In the genomic region with DNA sequence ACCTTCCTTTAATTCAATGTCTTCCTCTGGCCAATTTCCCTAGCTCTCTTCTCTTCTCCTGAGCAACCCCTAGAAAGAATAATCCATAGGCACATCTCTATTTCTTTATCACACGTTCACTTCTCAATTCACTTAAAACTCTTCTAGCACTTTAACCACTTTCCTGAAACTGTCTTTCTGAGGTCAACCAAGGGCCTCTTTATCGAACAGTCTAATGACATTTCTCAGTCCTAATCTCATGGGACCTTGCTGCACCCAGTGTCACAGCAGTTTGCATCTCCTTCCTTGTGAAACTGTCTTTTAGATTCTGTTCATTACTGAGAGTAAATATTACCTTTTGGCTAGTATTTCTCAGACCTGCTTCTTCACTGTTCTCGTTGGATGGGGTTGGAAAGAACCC, we compare ENCODE assay signal across 13 cellular contexts.
DNase-seq lines count a peak whose midpoint lies in the region; ATAC-seq and TF ChIP-seq lines count a peak whose summit lies in the region.
"Had no signal": no experiment of that assay in that cellular context is flagged by ENCODE, and none has a peak within 500 bp of the region (broad histone marks: within the 10 kb centered on the region; RNA-seq: fewer than 3 reads in every experiment).

No MANE protein-coding gene starts in this region.

- H3K4me3 ChIP-seq in osteoblast (ENCODE audit: insufficient read depth, low read length) = no peak overlapping the region
- H3K4me3 ChIP-seq: skin epidermis had no signal

- H4K20me1 ChIP-seq in osteoblast (ENCODE audit: insufficient read depth, low read length) = no peaks in the 10 kb centered on the region

- no peak overlapping the region for H3K27ac Mint-ChIP-seq in activated T-cell treated with anti-CD3 and anti-CD28 coated beads, Interleukin-2, amount 50 U/mL, for 24 hours

- H3K4me1 ChIP-seq in osteoblast (ENCODE audit: insufficient read depth, low read length) = no peaks in the 10 kb centered on the region

- no peak for TF ChIP-seq CTCF in osteoblast (IDR thresholded peaks at IDR 0.05; ENCODE audit: extremely low read depth, low read depth, low read length)

- no peaks in the 10 kb centered on the region for H3K9me3 Mint-ChIP-seq in activated T-cell treated with anti-CD3 and anti-CD28 coated beads, Interleukin-2, amount 50 U/mL, for 24 hours

- no peaks in the 10 kb centered on the region for H3K36me3 Mint-ChIP-seq in activated T-cell treated with anti-CD3 and anti-CD28 coated beads, Interleukin-2, amount 50 U/mL, for 24 hours (ENCODE audit: low read depth)

- H3K27me3 ChIP-seq in osteoblast (ENCODE audit: insufficient read depth, low read length) = no peaks in the 10 kb centered on the region

- H3K4me2 ChIP-seq in osteoblast (ENCODE audit: insufficient read depth, low read length) = no peak overlapping the region

- H3K27me3 Mint-ChIP-seq in activated T-cell treated with anti-CD3 and anti-CD28 coated beads, Interleukin-2, amount 50 U/mL, for 24 hours = no peaks in the 10 kb centered on the region

- no peak overlapping the region for H2AFZ ChIP-seq in osteoblast (ENCODE audit: low read length)

- H3K9me3 ChIP-seq in osteoblast (ENCODE audit: low read depth, low read length) = no peaks in the 10 kb centered on the region

- H3K27ac ChIP-seq in caudate nucleus (ENCODE audit: low read depth, low read length) = peak overlapping the region; percentile 11
- no peak overlapping the region for H3K27ac ChIP-seq in osteoblast (ENCODE audit: low read depth, low read length)
- H3K27ac ChIP-seq: epithelial cell of prostate, skin epidermis had no signal

- H3K36me3 ChIP-seq in osteoblast (ENCODE audit: insufficient read depth, low read length) = no peaks in the 10 kb centered on the region

- DNase-seq in caudate nucleus (lab: John Stamatoyannopoulos, UW) (no peak), MV-4-11 (lab: John Stamatoyannopoulos, UW) (no peak), osteoblast (ENCODE audit: insufficient read length, low spot score, missing footprints) (no peak)
- no peak for DNase-seq in activated T-cell treated with anti-CD3 and anti-CD28 coated beads, Interleukin-2, amount 50 U/mL, for 24 hours
- DNase-seq in activated naive CD4-positive, alpha-beta T cell (lab: John Stamatoyannopoulos, UW) = no peak
- DNase-seq: Calu3, Karpas-422, NCI-H510A had no signal

- H3K4me1 Mint-ChIP-seq in activated T-cell treated with anti-CD3 and anti-CD28 coated beads, Interleukin-2, amount 50 U/mL, for 24 hours (ENCODE audit: low read depth) = peaks cover 21% of the 10 kb centered on the region

- H3K79me2 ChIP-seq in osteoblast (ENCODE audit: insufficient read depth, low read length) = no peaks in the 10 kb centered on the region

- H3K4me3 Mint-ChIP-seq in activated T-cell treated with anti-CD3 and anti-CD28 coated beads, Interleukin-2, amount 50 U/mL, for 24 hours = no peak overlapping the region

- peak; percentile 94 for ATAC-seq in GM18907 (IDR thresholded peaks at IDR 0.05; ENCODE audit: unreplicated experiment)
- peak; percentile 84 for ATAC-seq in GM21529 (IDR thresholded peaks at IDR 0.05; ENCODE audit: unreplicated experiment)
- ATAC-seq in HG03103 (IDR thresholded peaks at IDR 0.05; ENCODE audit: low read depth, unreplicated experiment) = peak; percentile 86
